In the genomic region with DNA sequence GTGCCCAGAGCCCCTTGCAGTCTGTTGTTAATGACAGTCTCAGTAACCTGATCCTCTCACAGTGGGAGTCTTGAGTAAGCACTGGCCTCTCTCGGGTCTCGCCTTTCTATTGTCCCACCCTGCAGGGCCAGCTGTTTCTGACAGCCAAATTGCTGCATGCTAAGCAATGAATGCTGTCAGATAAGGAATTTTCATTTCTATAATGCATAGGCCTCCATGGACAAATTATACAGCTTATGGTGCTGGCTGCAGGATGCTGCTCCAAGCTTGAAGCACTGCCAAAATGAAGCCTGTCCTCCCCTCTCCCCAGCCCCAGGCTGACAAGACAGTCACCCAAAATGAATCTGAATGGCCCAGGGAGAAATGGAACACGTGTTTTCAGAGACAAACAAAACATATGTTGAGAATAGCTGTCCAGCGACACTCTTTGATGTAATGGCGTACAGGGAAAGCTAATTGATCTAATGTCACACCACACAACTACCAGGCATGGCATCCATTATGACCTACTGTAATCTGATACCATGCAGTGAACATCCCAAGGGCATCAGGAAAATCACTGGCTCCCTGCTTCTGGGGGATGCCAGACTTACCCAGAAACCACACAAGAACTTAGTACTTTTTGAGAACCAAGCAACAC, we compare ENCODE assay signal across 8 cellular contexts. TPM values are rescaled to one million over a fixed set of nuclear protein-coding genes. Genes with fewer than 3 reads are reported as not detected.
DNase-seq lines count a peak whose midpoint lies in the region; ATAC-seq and TF ChIP-seq lines count a peak whose summit lies in the region.

No MANE protein-coding gene starts in this region.

- DNase-seq in EH (ENCODE audit: low read depth) (peak; percentile 83), NCI-H345 (lab: John Stamatoyannopoulos, UW) (peak; percentile 95), dedifferentiated amniotic fluid mesenchymal stem cell (ENCODE audit: extremely low spot score) (peak; percentile 49), GM10266 (ENCODE audit: extremely low spot score) (no peak), T-helper 17 cell (no peak)
- no peak for DNase-seq in activated naive CD4-positive, alpha-beta T cell treated with anti-CD3 and anti-CD28 coated beads for 36 hours

- H3K27ac Mint-ChIP-seq in activated naive CD4-positive, alpha-beta T cell treated with anti-CD3 and anti-CD28 coated beads for 36 hours, result no peak overlapping the region
- H3K27ac Mint-ChIP-seq in T-helper 17 cell, result no peak overlapping the region

- H3K9me3 Mint-ChIP-seq in activated naive CD4-positive, alpha-beta T cell treated with anti-CD3 and anti-CD28 coated beads for 36 hours, result no peaks in the 10 kb centered on the region

- H3F3A ChIP-seq in neural cell (ENCODE audit: insufficient read depth, low read length, poor library complexity, severe bottlenecking), result peaks cover 10% of the 10 kb centered on the region

- H3K9me3 ChIP-seq in neural cell (ENCODE audit: low read length), result no peaks in the 10 kb centered on the region
- H3K9me3 ChIP-seq in T-helper 17 cell (ENCODE audit: control insufficient read depth, low read length, poor library complexity, severe bottlenecking), result no peaks in the 10 kb centered on the region

- H3K4me2 ChIP-seq in neural cell (ENCODE audit: low read length), result peak overlapping the region; percentile 60

- H3K9ac ChIP-seq in neural cell (ENCODE audit: low read length), result peak overlapping the region; percentile 39

- peaks cover 37% of the 10 kb centered on the region for H3K4me1 Mint-ChIP-seq in activated naive CD4-positive, alpha-beta T cell treated with anti-CD3 and anti-CD28 coated beads for 36 hours (ENCODE audit: low read depth)
- H3K4me1 Mint-ChIP-seq in T-helper 17 cell, result peaks cover 41% of the 10 kb centered on the region

- TF ChIP-seq RAD21 in neural cell (conservative IDR thresholded peaks at IDR 0.05), result no peak

- H3K4me3 ChIP-seq in neural cell (ENCODE audit: low read length), result peak overlapping the region; percentile 45

- H3K27me3 Mint-ChIP-seq in activated naive CD4-positive, alpha-beta T cell treated with anti-CD3 and anti-CD28 coated beads for 36 hours (ENCODE audit: low read depth), result no peaks in the 10 kb centered on the region
- H3K27me3 Mint-ChIP-seq in T-helper 17 cell, result no peaks in the 10 kb centered on the region

- no peak for ATAC-seq in HG03025 (IDR thresholded peaks at IDR 0.05; ENCODE audit: low FRiP score, unreplicated experiment)
- no peak for ATAC-seq in T-helper 17 cell

- intact Hi-C loops in activated naive CD4-positive, alpha-beta T cell treated with anti-CD3 and anti-CD28 coated beads for 36 hours (cut with micrococcal nuclease), result no loop called here

- H3K79me2 ChIP-seq in neural cell (replicated peaks; ENCODE audit: insufficient read depth, low read length), result no peaks in the 10 kb centered on the region

- H3K36me3 Mint-ChIP-seq in activated naive CD4-positive, alpha-beta T cell treated with anti-CD3 and anti-CD28 coated beads for 36 hours (ENCODE audit: low read depth), result peaks cover 7% of the 10 kb centered on the region
- H3K36me3 Mint-ChIP-seq in T-helper 17 cell (ENCODE audit: low read depth), result peaks cover 4% of the 10 kb centered on the region

- CTCF ChIA-PET in activated naive CD4-positive, alpha-beta T cell treated with anti-CD3 and anti-CD28 coated beads for 36 hours (lab: Charles Lee), result no interaction called here

- H3K9me2 ChIP-seq in neural cell (ENCODE audit: insufficient read depth, low read length), result no peaks in the 10 kb centered on the region

- H3K4me3 Mint-ChIP-seq in activated naive CD4-positive, alpha-beta T cell treated with anti-CD3 and anti-CD28 coated beads for 36 hours, result no peak overlapping the region
- H3K4me3 Mint-ChIP-seq in T-helper 17 cell, result no peak overlapping the region

- no peak for TF ChIP-seq CTCF in neural cell (IDR thresholded peaks at IDR 0.05; ENCODE audit: poor library complexity, severe bottlenecking)
- TF ChIP-seq CTCF in GM10266 (IDR thresholded peaks at IDR 0.05; ENCODE audit: control insufficient read depth, insufficient read depth, low read depth, missing control alignments), result no peak

- H3K27me3 ChIP-seq in neural cell (ENCODE audit: insufficient read depth, low read depth, low read length), result no peaks in the 10 kb centered on the region

- no peaks in the 10 kb centered on the region for H3K36me3 ChIP-seq in neural cell (ENCODE audit: insufficient read depth, low read length)

- peak overlapping the region; percentile 70 for H3K27ac ChIP-seq in neural cell (ENCODE audit: low read length)

- peak; percentile 89 for TF ChIP-seq EP300 in neural cell (conservative IDR thresholded peaks at IDR 0.05; ENCODE audit: poor library complexity, severe bottlenecking)

- H2AFZ ChIP-seq in neural cell (ENCODE audit: low read depth, low read length), result no peak overlapping the region

- no peaks in the 10 kb centered on the region for H4K20me1 ChIP-seq in neural cell (ENCODE audit: insufficient read depth)

TF ChIP-seq in neural cell, 6 proteins besides CTCF, POLR2A, EP300 and RAD21:
- TF ChIP-seq TAF1 (IDR thresholded peaks at IDR 0.05; ENCODE audit: low read depth) (peak; percentile 18), POLR2AphosphoS5 (IDR thresholded peaks at IDR 0.05) (peak; percentile 93), EZH2 (IDR thresholded peaks at IDR 0.05; ENCODE audit: borderline replicate concordance, insufficient read depth, low read length, poor library complexity, severe bottlenecking) (no peak), SMC3 (conservative IDR thresholded peaks at IDR 0.05; ENCODE audit: poor library complexity) (no peak), MXI1 (conservative IDR thresholded peaks at IDR 0.05; ENCODE audit: poor library complexity, severe bottlenecking) (peak; percentile 10)
- TF ChIP-seq, protein P1, sequence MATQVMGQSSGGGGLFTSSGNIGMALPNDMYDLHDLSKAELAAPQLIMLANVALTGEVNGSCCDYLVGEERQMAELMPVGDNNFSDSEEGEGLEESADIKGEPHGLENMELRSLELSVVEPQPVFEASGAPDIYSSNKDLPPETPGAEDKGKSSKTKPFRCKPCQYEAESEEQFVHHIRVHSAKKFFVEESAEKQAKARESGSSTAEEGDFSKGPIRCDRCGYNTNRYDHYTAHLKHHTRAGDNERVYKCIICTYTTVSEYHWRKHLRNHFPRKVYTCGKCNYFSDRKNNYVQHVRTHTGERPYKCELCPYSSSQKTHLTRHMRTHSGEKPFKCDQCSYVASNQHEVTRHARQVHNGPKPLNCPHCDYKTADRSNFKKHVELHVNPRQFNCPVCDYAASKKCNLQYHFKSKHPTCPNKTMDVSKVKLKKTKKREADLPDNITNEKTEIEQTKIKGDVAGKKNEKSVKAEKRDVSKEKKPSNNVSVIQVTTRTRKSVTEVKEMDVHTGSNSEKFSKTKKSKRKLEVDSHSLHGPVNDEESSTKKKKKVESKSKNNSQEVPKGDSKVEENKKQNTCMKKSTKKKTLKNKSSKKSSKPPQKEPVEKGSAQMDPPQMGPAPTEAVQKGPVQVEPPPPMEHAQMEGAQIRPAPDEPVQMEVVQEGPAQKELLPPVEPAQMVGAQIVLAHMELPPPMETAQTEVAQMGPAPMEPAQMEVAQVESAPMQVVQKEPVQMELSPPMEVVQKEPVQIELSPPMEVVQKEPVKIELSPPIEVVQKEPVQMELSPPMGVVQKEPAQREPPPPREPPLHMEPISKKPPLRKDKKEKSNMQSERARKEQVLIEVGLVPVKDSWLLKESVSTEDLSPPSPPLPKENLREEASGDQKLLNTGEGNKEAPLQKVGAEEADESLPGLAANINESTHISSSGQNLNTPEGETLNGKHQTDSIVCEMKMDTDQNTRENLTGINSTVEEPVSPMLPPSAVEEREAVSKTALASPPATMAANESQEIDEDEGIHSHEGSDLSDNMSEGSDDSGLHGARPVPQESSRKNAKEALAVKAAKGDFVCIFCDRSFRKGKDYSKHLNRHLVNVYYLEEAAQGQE (IDR thresholded peaks at IDR 0.05; ENCODE audit: borderline replicate concordance), result peak; percentile 29

RNA-seq across cellular contexts. Expression of a gene that starts 36.8 kb away (rescaled TPM):
- polyA plus RNA-seq in neural cell, result 4.0 and 4.7 TPM in 2 replicates
- polyA minus RNA-seq in neural cell, result 6.1 and 8.9 TPM in 2 replicates
- total RNA-seq in activated naive CD4-positive, alpha-beta T cell treated with anti-CD3 and anti-CD28 coated beads for 36 hours, result 10 to 100 TPM; 19.0 to 20.8 TPM
- 10 to 100 TPM; 37.4 to 38.2 TPM for total RNA-seq in T-helper 17 cell

Comparison
In these comparisons a context has a peak if more than half of its experiments do, and no peak if none do; other contexts are left out.
1. DNase-seq: peak in EH (single experiment), NCI-H345 (single experiment) and dedifferentiated amniotic fluid mesenchymal stem cell (single experiment); none in GM10266 (single experiment), activated naive CD4-positive, alpha-beta T cell treated with anti-CD3 and anti-CD28 coated beads for 36 hours (single experiment) and T-helper 17 cell (0 of 3).